In genomic region chr10:95907454-95908253, GRCh38 we compare ENCODE assay signal across 8 cellular contexts. TPM values are rescaled to one million over a fixed set of nuclear protein-coding genes. Genes with fewer than 3 reads are reported as not detected.
DNase-seq lines count a peak whose midpoint lies in the region; ATAC-seq and TF ChIP-seq lines count a peak whose summit lies in the region.

A gene with protein sequence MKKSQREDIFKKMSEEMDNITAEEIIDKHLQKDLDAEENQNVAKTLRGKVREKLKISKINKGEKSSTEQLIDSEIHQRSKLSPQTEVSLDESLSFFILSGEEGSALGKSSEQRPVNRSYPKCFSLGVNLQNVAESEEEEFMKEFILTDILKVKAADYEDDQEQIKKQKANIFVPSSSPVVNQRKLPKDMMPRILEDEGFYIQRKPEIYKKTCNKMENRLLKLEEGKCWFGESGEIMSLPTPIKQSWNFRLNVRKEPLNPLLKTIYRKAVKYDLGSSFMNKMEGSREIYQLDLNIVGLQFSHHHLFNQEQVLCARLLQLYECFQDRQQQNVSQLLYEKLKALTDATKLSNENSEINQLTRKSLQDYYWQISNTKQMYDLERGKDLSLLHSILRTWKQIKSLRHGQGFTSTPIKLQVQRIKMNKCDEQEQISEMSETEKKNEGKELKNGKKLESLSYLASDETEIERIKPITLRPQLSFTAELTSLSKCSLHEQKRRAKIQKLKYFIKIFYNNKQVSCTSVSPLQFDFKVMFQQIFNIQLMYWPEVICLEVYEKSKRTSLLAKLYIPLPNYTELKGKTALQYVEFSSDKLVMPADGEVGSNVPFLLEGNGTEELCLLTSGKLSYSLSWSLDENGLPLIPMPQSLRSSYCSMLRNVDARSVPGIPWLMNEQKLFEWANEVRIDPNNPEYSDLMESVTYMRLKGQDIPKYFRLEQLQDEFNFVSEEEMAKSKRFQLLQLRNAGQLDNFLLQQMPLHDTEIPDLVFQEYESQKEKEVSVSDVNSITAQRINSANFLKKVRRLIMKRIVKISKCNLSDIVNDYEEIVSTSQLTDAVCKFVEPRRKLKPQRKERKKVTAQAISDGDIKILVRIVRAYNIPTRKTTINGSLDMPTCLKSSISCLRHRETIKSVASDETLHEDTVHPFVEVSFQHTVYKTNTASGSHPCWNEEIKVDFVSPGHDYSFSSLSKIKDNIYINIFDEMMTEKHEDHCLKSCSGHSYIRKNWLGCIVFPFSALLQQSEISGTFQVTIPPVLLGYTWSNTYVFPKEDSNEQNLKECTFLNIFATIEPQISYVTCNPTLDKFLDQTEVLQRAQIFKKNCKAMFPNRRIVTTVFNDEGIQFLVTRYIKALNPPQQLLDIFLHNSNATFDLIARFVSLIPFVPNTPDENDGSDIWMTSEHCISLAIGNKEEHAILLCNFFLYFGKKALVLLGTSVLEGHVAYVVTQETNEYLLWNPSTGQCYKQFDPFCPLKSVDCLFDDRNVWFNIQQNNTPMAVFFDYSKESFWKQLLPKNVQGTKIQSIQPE (N-terminal part only) (plus strand): TSS chr10:95907975. CDS start chr10:95911324, 3,349 bp downstream.

- H3K9ac ChIP-seq in colonic mucosa (ENCODE audit: low read depth in 2 of 2, low read length in 2 of 2) = peak within 1 kb of the TSS; percentile 76

- peaks cover 2% of the 10 kb centered on the region for H3K27me3 Mint-ChIP-seq in activated CD4-positive, alpha-beta T cell treated with anti-CD3 and anti-CD28 coated beads for 36 hours

- peak within 1 kb of the TSS; percentile 96 for H3K27ac Mint-ChIP-seq in activated CD4-positive, alpha-beta T cell treated with anti-CD3 and anti-CD28 coated beads for 36 hours

- H3K4me3 ChIP-seq in colonic mucosa = peak within 1 kb of the TSS; percentile 76

- H3K36me3 ChIP-seq in colonic mucosa = no peaks in the 10 kb centered on the region

- no peaks in the 10 kb centered on the region for H3K27me3 ChIP-seq in colonic mucosa

- H3K9me3 Mint-ChIP-seq in activated CD4-positive, alpha-beta T cell treated with anti-CD3 and anti-CD28 coated beads for 36 hours (ENCODE audit: low read depth) = no peaks in the 10 kb centered on the region

- H3K4me3 Mint-ChIP-seq in activated CD4-positive, alpha-beta T cell treated with anti-CD3 and anti-CD28 coated beads for 36 hours = peak within 1 kb of the TSS; percentile 88

- intact Hi-C loops in activated CD4-positive, alpha-beta T cell treated with anti-CD3 and anti-CD28 coated beads for 36 hours (cut with DNase I, micrococcal nuclease) = loop anchor here (1.0 to 5.0 kb wide), 6 partner anchors 135 to 251 kb away; partner anchors contain the start of genes ALDH18A1 (in 1 of the 2), CCNJ (in 1 of the 2), TCTN3 (in 1 of the 2) and ZNF518A (in 1 of the 2)
- intact Hi-C loops in colonic mucosa (cut with DNase I) = no loop called here

- H3K4me1 ChIP-seq in colonic mucosa = no peaks in the 10 kb centered on the region

- POLR2A ChIA-PET in activated CD4-positive, alpha-beta T cell treated with anti-CD3 and anti-CD28 coated beads for 36 hours (lab: Charles Lee) = interaction anchor here (1.0 kb wide), 1 partner anchor 222 kb away, joined by 3 read pairs; no protein-coding TSS in a partner anchor

- H3K36me3 Mint-ChIP-seq in activated CD4-positive, alpha-beta T cell treated with anti-CD3 and anti-CD28 coated beads for 36 hours (ENCODE audit: low read depth) = peaks cover 8% of the 10 kb centered on the region

- DNase-seq in AG20443 (ENCODE audit: low spot score) (peak; percentile 97), NCI-H345 (lab: John Stamatoyannopoulos, UW) (peak; percentile 66), colonic mucosa (peak; percentile 85), left kidney (ENCODE audit: low read depth, low spot score) (peak; percentile 96)
- DNase-seq in activated CD4-positive, alpha-beta T cell treated with anti-CD3 and anti-CD28 coated beads for 36 hours = peak; percentile 85
- DNase-seq in stimulated activated CD4-positive, alpha-beta T cell treated with anti-CD3 and anti-CD28 coated beads, Interleukin-1b, Interleukin-23, amount 100 ng/mL, for 48 hours = peak; percentile 63

- ATAC-seq in GM18868 (IDR thresholded peaks at IDR 0.05; ENCODE audit: unreplicated experiment) = peak; percentile 87
- peak; percentile 83 for ATAC-seq in HG03103 (IDR thresholded peaks at IDR 0.05; ENCODE audit: low read depth, unreplicated experiment)
- ATAC-seq in activated CD4-positive, alpha-beta T cell treated with anti-CD3 and anti-CD28 coated beads for 36 hours = peak; percentile 94

- no peaks in the 10 kb centered on the region for H3K9me3 ChIP-seq in colonic mucosa

- H3K27ac ChIP-seq in colonic mucosa = peak within 1 kb of the TSS; percentile 83

- CTCF ChIA-PET in activated CD4-positive, alpha-beta T cell treated with anti-CD3 and anti-CD28 coated beads for 36 hours (lab: Charles Lee) = interaction anchor here (1.4 kb wide), 1 partner anchor 27 kb away, joined by 3 read pairs; no protein-coding TSS in a partner anchor

- TF ChIP-seq CTCF in colonic mucosa (IDR thresholded peaks at IDR 0.05) = no peak

- peaks cover 9% of the 10 kb centered on the region for H3K4me1 Mint-ChIP-seq in activated CD4-positive, alpha-beta T cell treated with anti-CD3 and anti-CD28 coated beads for 36 hours

RNA-seq across cellular contexts. Expression of the gene that starts here (rescaled TPM):
- total RNA-seq in activated CD4-positive, alpha-beta T cell treated with anti-CD3 and anti-CD28 coated beads for 36 hours = under 1 TPM in 1 of 2 experiments, not detected in 1; 0.23 TPM
- under 1 TPM; 0.15 to 0.48 TPM for total RNA-seq in colonic mucosa

Comparison
In these comparisons a context has a peak if more than half of its experiments do, and no peak if none do; other contexts are left out.
1. Peak in every context shown above with its lines: DNase-seq, ATAC-seq, H3K4me3 ChIP-seq and H3K27ac ChIP-seq.
2. Peak in DNase-seq and ATAC-seq in activated CD4-positive, alpha-beta T cell treated with anti-CD3 and anti-CD28 coated beads for 36 hours; RNA of the gene not detected or under 1 TPM.
3. Peak in DNase-seq, H3K4me3 ChIP-seq, H3K27ac ChIP-seq and H3K9ac ChIP-seq in colonic mucosa; RNA of the gene not detected or under 1 TPM.